In genomic region chr19:35715981-35716734, GRCh38 we compare ENCODE assay signal across 9 cellular contexts. TPM values are rescaled to one million over a fixed set of nuclear protein-coding genes. Genes with fewer than 3 reads are reported as not detected.
DNase-seq lines count a peak whose midpoint lies in the region; ATAC-seq, FAIRE-seq and TF ChIP-seq lines count a peak whose summit lies in the region.
"Had no signal": no experiment of that assay in that cellular context is flagged by ENCODE, and none has a peak within 500 bp of the region (broad histone marks: within the 10 kb centered on the region; RNA-seq: fewer than 3 reads in every experiment).

No MANE protein-coding gene starts in this region.

- H3K4me2 ChIP-seq in HCT116 (ENCODE audit: low read length): peak overlapping the region; percentile 81
- H3K4me2 ChIP-seq in endothelial cell of umbilical vein (ENCODE audit: insufficient read depth, low read length): peak overlapping the region; percentile 61

- H3K9me3 ChIP-seq in HCT116 (ENCODE audit: control insufficient read depth in 1 of 2, insufficient read depth in 1 of 2, low read depth in 1 of 2, low read length in 2 of 2) (no peaks in the 10 kb centered on the region), endothelial cell of umbilical vein (replicated peaks; ENCODE audit: control insufficient read depth, insufficient read depth, low read length) (no peaks in the 10 kb centered on the region), muscle layer of colon (ENCODE audit: low read length) (no peaks in the 10 kb centered on the region)

- intact Hi-C loops in HCT116 (cut with micrococcal nuclease): loop anchor here (1.0 to 10.0 kb wide), 3 partner anchors 22 to 361 kb away; partner anchors contain the start of gene FFAR3
- intact Hi-C loops in endothelial cell of umbilical vein (cut with micrococcal nuclease): no loop called here

- POLR2A ChIA-PET in HCT116 (lab: Charles Lee) (no interaction called here), endothelial cell of umbilical vein (lab: Charles Lee) (no interaction called here)

- H3K4me3 ChIP-seq in HCT116 (replicated peaks in 1 of 2; ENCODE audit: low read depth in 1 of 2, low read length in 2 of 2) (peak overlapping the region; percentile 89 to 94), endothelial cell of umbilical vein (replicated peaks in 1 of 3; ENCODE audit: insufficient read depth in 1 of 3, low read depth in 1 of 3, low read length in 3 of 3) (peak overlapping the region; percentile 30 to 57 (median 46)), muscle layer of colon (ENCODE audit: low read depth in 1 of 2, low read length in 2 of 2) (peak overlapping the region; percentile 77 to 92)

- CTCF ChIA-PET in HCT116 (lab: Charles Lee): no interaction called here
- CTCF ChIA-PET in endothelial cell of umbilical vein (lab: Charles Lee): interaction anchor here (0.5 to 1.2 kb wide), 4 partner anchors 14 to 573 kb away, joined by 3 to 10 read pairs (median 4); partner anchors contain the start of gene FXYD7

- peaks cover 16 to 35% of the 10 kb centered on the region in 2 experiments for H3K4me1 ChIP-seq in HCT116 (ENCODE audit: control insufficient read depth in 1 of 2, insufficient read depth in 2 of 2, low read length in 2 of 2)
- H3K4me1 ChIP-seq in endothelial cell of umbilical vein (ENCODE audit: control insufficient read depth, extremely low read depth, insufficient read depth, low read length): peaks cover 17% of the 10 kb centered on the region
- H3K4me1 ChIP-seq in muscle layer of colon (ENCODE audit: insufficient read depth, low read length): peaks cover 21% of the 10 kb centered on the region

- RAD21 ChIA-PET in HCT116 (lab: Charles Lee; ENCODE audit: low non-redundant PET in 1 of 2, low total read pairs in 2 of 2, uncharacterized antibody in 2 of 2, unreplicated experiment in 2 of 2): no interaction called here

- no peak for DNase-seq in HCT116 (ENCODE audit: low read depth, low spot score)
- peak; percentile 64 for DNase-seq in SW480 (ENCODE audit: low spot score)
- no peak for DNase-seq in endothelial cell of umbilical vein (ENCODE audit: low read depth, low spot score)
- DNase-seq in DMS 273 (lab: John Stamatoyannopoulos, UW; ENCODE audit: unreplicated experiment): no peak

- no peaks in the 10 kb centered on the region for H3K9me2 ChIP-seq in HCT116 (ENCODE audit: insufficient read depth)

- H2AFZ ChIP-seq in HCT116 (ENCODE audit: low read depth, low read length, poor library complexity, severe bottlenecking): no peak overlapping the region
- peak overlapping the region; percentile 97 for H2AFZ ChIP-seq in endothelial cell of umbilical vein (ENCODE audit: low read depth, low read length)

- ATAC-seq in HCT116: peak; percentile 37
- ATAC-seq in GM18868 (IDR thresholded peaks at IDR 0.05; ENCODE audit: unreplicated experiment): no peak
- no peak for ATAC-seq in GM19351 (IDR thresholded peaks at IDR 0.05; ENCODE audit: unreplicated experiment)

- TF ChIP-seq CTCF in C4-2B (conservative IDR thresholded peaks at IDR 0.05) (no peak), HCT116 (IDR thresholded peaks at IDR 0.05 in 2 of 3, conservative IDR thresholded peaks at IDR 0.05 in 1 of 3; ENCODE audit: borderline replicate concordance in 1 of 3, insufficient read depth in 1 of 3, low read depth in 2 of 3, low read length in 2 of 3) (no peak), endothelial cell of umbilical vein (IDR thresholded peaks at IDR 0.05; ENCODE audit: extremely low read depth in 1 of 2, insufficient read depth in 1 of 2, low read depth in 1 of 2, low read length in 2 of 2) (no peak)

- H3K27me3 ChIP-seq in HCT116 (ENCODE audit: insufficient read depth, low read length): no peaks in the 10 kb centered on the region
- H3K27me3 ChIP-seq in endothelial cell of umbilical vein (ENCODE audit: control insufficient read depth in 2 of 2, insufficient read depth in 2 of 2, low read length in 2 of 2): no peaks in the 10 kb centered on the region
- H3K27me3 ChIP-seq in muscle layer of colon (ENCODE audit: control insufficient read depth in 1 of 2, insufficient read depth in 2 of 2, low read length in 2 of 2): no peaks in the 10 kb centered on the region

- TF ChIP-seq POLR2A in HCT116 (IDR thresholded peaks at IDR 0.05; ENCODE audit: borderline replicate concordance, extremely low read depth, insufficient read depth, insufficient read length) (peak; percentile 76), endothelial cell of umbilical vein (IDR thresholded peaks at IDR 0.05; ENCODE audit: low read depth, low read length) (no peak)

- H3K79me2 ChIP-seq in HCT116 (ENCODE audit: insufficient read depth, low read length) (peaks cover 33% of the 10 kb centered on the region), endothelial cell of umbilical vein (ENCODE audit: control insufficient read depth, insufficient read depth, low read length) (peaks cover 26% of the 10 kb centered on the region)

- no TSS peak for BruUV-seq in HCT116 (replicated peaks; lab: Mats Ljungman, UMichigan)
- BruUV-seq in endothelial cell of umbilical vein (replicated peaks; lab: Mats Ljungman, UMichigan): no TSS peak

- TF ChIP-seq RAD21 in HCT116 (IDR thresholded peaks at IDR 0.05; ENCODE audit: low read depth): no peak

- H3K27ac ChIP-seq in C4-2B: peak overlapping the region; percentile 92
- peak overlapping the region; percentile 85 for H3K27ac ChIP-seq in HCT116 (ENCODE audit: low read depth, low read length)
- no peak overlapping the region for H3K27ac ChIP-seq in endothelial cell of umbilical vein (ENCODE audit: insufficient read depth, low read depth, low read length)
- H3K27ac ChIP-seq in muscle layer of colon (ENCODE audit: low read depth, low read length): peak overlapping the region; percentile 90

- dilution Hi-C loops in endothelial cell of umbilical vein (cut with MboI; ENCODE audit: extremely low pct_ligation_motif_present, low sequenced_read_pairs): no loop called here

- no peak for FAIRE-seq in endothelial cell of umbilical vein (lab: Jason Lieb, UNC)

- H4K20me1 ChIP-seq in HCT116 (ENCODE audit: insufficient read depth) (no peaks in the 10 kb centered on the region), endothelial cell of umbilical vein (replicated peaks; ENCODE audit: control insufficient read depth, extremely low read depth, insufficient read depth, low read length) (no peaks in the 10 kb centered on the region)

- H3K36me3 ChIP-seq in HCT116 (ENCODE audit: control insufficient read depth in 1 of 2, insufficient read depth in 2 of 2, low read length in 2 of 2) (peaks cover 5 to 10% of the 10 kb centered on the region in 2 experiments; a peak in 3 of 4 replicates), endothelial cell of umbilical vein (ENCODE audit: control insufficient read depth in 2 of 2, extremely low read depth in 1 of 2, insufficient read depth in 2 of 2, low read length in 2 of 2) (peaks cover 0 to 5% of the 10 kb centered on the region in 2 experiments), muscle layer of colon (ENCODE audit: insufficient read depth, low read length) (peaks cover 8% of the 10 kb centered on the region)

- no peaks in the 10 kb centered on the region for H3K9me1 ChIP-seq in endothelial cell of umbilical vein (replicated peaks; ENCODE audit: control insufficient read depth, extremely low read depth, insufficient read depth, low read length)

- H3K9ac ChIP-seq in HCT116 (ENCODE audit: low read length): peak overlapping the region; percentile 91
- peak overlapping the region; percentile 22 for H3K9ac ChIP-seq in endothelial cell of umbilical vein (replicated peaks; ENCODE audit: extremely low read depth, insufficient read depth, low read length)
- peak overlapping the region; percentile 61 for H3K9ac ChIP-seq in muscle layer of colon (ENCODE audit: low read length)

RNA-seq across cellular contexts. Expression of gene KMT2B, which starts 1.6 kb away (rescaled TPM):
- total RNA-seq in HCT116 (2021; ENCODE audit: unreplicated experiment): 29.9 TPM
- polyA plus RNA-seq in HCT116 (2012): 33.4 and 34.0 TPM in 2 replicates
- total RNA-seq in endothelial cell of umbilical vein: 37.2 and 40.0 TPM in 2 replicates
- 28.4 and 30.1 TPM in 2 replicates for polyA plus RNA-seq in endothelial cell of umbilical vein
- 24.0 and 26.7 TPM in 2 replicates for polyA plus RNA-seq in endothelial cell of umbilical vein (2011; cell fraction: cytosol; rRNA removed)
- polyA plus RNA-seq in endothelial cell of umbilical vein (2011; cell fraction: nucleus; rRNA removed): 104 and 136 TPM in 2 replicates
- 29.0 and 33.0 TPM in 2 replicates for polyA plus RNA-seq in endothelial cell of umbilical vein (2012)
- 18.3 and 18.8 TPM in 2 replicates for polyA minus RNA-seq in endothelial cell of umbilical vein
- 11.7 TPM for polyA minus RNA-seq in endothelial cell of umbilical vein (2011; cell fraction: cytosol; rRNA and poly(A)+ RNA removed)
- 17.0 and 23.1 TPM in 2 replicates for polyA minus RNA-seq in endothelial cell of umbilical vein (2011; cell fraction: nucleus; rRNA and poly(A)+ RNA removed)

RNA-seq across cellular contexts. Expression of gene ZBTB32, which starts 11.8 kb away (rescaled TPM):
- total RNA-seq in HCT116 (2021; ENCODE audit: unreplicated experiment) (not detected), endothelial cell of umbilical vein (not detected in 2 replicates)
- polyA plus RNA-seq in HCT116 (2012): 0.18 and 0.57 TPM in 2 replicates
- not detected in 2 replicates for polyA plus RNA-seq in endothelial cell of umbilical vein
- polyA plus RNA-seq in endothelial cell of umbilical vein (2011; cell fraction: cytosol; rRNA removed): not detected in 2 replicates
- polyA plus RNA-seq in endothelial cell of umbilical vein (2011; cell fraction: nucleus; rRNA removed): not detected in 2 replicates
- 0.23 TPM in 1 of 2 replicates, not detected in the other for polyA plus RNA-seq in endothelial cell of umbilical vein (2012)
- not detected in 2 replicates for polyA minus RNA-seq in endothelial cell of umbilical vein
- not detected for polyA minus RNA-seq in endothelial cell of umbilical vein (2011; cell fraction: cytosol; rRNA and poly(A)+ RNA removed)
- polyA minus RNA-seq in endothelial cell of umbilical vein (2011; cell fraction: nucleus; rRNA and poly(A)+ RNA removed): not detected in 2 replicates
- total RNA-seq: M059J had no signal

RNA-seq across cellular contexts. Expression of gene IGFLR1, which starts 26.1 kb away (rescaled TPM):
- total RNA-seq in HCT116 (2021; ENCODE audit: unreplicated experiment) (8.3 TPM), endothelial cell of umbilical vein (2.6 and 3.4 TPM in 2 replicates)
- polyA plus RNA-seq in HCT116 (2012): 4.7 and 5.8 TPM in 2 replicates
- 7.6 and 11.8 TPM in 2 replicates for polyA plus RNA-seq in endothelial cell of umbilical vein
- 2.3 and 4.5 TPM in 2 replicates for polyA plus RNA-seq in endothelial cell of umbilical vein (2011; cell fraction: cytosol; rRNA removed)
- 3.4 and 4.9 TPM in 2 replicates for polyA plus RNA-seq in endothelial cell of umbilical vein (2011; cell fraction: nucleus; rRNA removed)
- 2.8 and 3.8 TPM in 2 replicates for polyA plus RNA-seq in endothelial cell of umbilical vein (2012)
- 1.1 and 2.8 TPM in 2 replicates for polyA minus RNA-seq in endothelial cell of umbilical vein
- polyA minus RNA-seq in endothelial cell of umbilical vein (2011; cell fraction: cytosol; rRNA and poly(A)+ RNA removed): 5.9 TPM
- polyA minus RNA-seq in endothelial cell of umbilical vein (2011; cell fraction: nucleus; rRNA and poly(A)+ RNA removed): 0.96 and 1.7 TPM in 2 replicates

RNA-seq across cellular contexts. Expression of gene U2AF1L4, which starts 29.1 kb away (rescaled TPM):
- total RNA-seq in HCT116 (2021; ENCODE audit: unreplicated experiment) (15.6 TPM), endothelial cell of umbilical vein (5.6 and 10.5 TPM in 2 replicates)
- polyA plus RNA-seq in HCT116 (2012): 23.1 and 23.5 TPM in 2 replicates
- polyA plus RNA-seq in endothelial cell of umbilical vein: 13.5 and 15.0 TPM in 2 replicates
- 8.4 and 10.2 TPM in 2 replicates for polyA plus RNA-seq in endothelial cell of umbilical vein (2011; cell fraction: cytosol; rRNA removed)
- 42.0 and 48.4 TPM in 2 replicates for polyA plus RNA-seq in endothelial cell of umbilical vein (2011; cell fraction: nucleus; rRNA removed)
- 7.9 and 8.9 TPM in 2 replicates for polyA plus RNA-seq in endothelial cell of umbilical vein (2012)
- polyA minus RNA-seq in endothelial cell of umbilical vein: 6.2 and 7.0 TPM in 2 replicates
- polyA minus RNA-seq in endothelial cell of umbilical vein (2011; cell fraction: cytosol; rRNA and poly(A)+ RNA removed): 6.1 TPM
- 8.8 and 11.3 TPM in 2 replicates for polyA minus RNA-seq in endothelial cell of umbilical vein (2011; cell fraction: nucleus; rRNA and poly(A)+ RNA removed)

RNA-seq across cellular contexts. Expression of gene PSENEN, which starts 29.3 kb away (rescaled TPM):
- total RNA-seq in HCT116 (2021; ENCODE audit: unreplicated experiment) (55.3 TPM), endothelial cell of umbilical vein (65.6 and 70.1 TPM in 2 replicates)
- 45.3 and 59.7 TPM in 2 replicates for polyA plus RNA-seq in HCT116 (2012)
- 60.0 and 86.8 TPM in 2 replicates for polyA plus RNA-seq in endothelial cell of umbilical vein
- polyA plus RNA-seq in endothelial cell of umbilical vein (2011; cell fraction: cytosol; rRNA removed): 47.8 and 53.4 TPM in 2 replicates
- polyA plus RNA-seq in endothelial cell of umbilical vein (2011; cell fraction: nucleus; rRNA removed): 21.6 and 24.9 TPM in 2 replicates
- polyA plus RNA-seq in endothelial cell of umbilical vein (2012): 72.2 and 84.2 TPM in 2 replicates
- polyA minus RNA-seq in endothelial cell of umbilical vein: 55.3 and 57.8 TPM in 2 replicates
- polyA minus RNA-seq in endothelial cell of umbilical vein (2011; cell fraction: cytosol; rRNA and poly(A)+ RNA removed): 12.5 TPM
- polyA minus RNA-seq in endothelial cell of umbilical vein (2011; cell fraction: nucleus; rRNA and poly(A)+ RNA removed): 4.0 and 5.7 TPM in 2 replicates

Comparison
In these comparisons a context has a peak if more than half of its experiments do, and no peak if none do; other contexts are left out.
1. H3K9ac ChIP-seq: peak in every context shown above with its lines; median percentile 91 in HCT116; 61 in muscle layer of colon; 22 in endothelial cell of umbilical vein.